Comparison of ENCODE assay signal across 8 cellular contexts in genomic region chr17:47840742-47841487, GRCh38. TPM values are rescaled to one million over a fixed set of nuclear protein-coding genes. Genes with fewer than 3 reads are reported as not detected.
DNase-seq lines count a peak whose midpoint lies in the region; ATAC-seq, FAIRE-seq and TF ChIP-seq lines count a peak whose summit lies in the region.

Gene SCRN2, minus strand, starts transcription at chr17:47841273. Its CDS starts 430 bp downstream, at chr17:47840843.

- H3K4me3 ChIP-seq in GM08714 (ENCODE audit: low read length) (peak within 1 kb of the TSS; percentile 70), adrenal gland (peak within 1 kb of the TSS; percentile 28 to 78 (median 58)), left ventricle myocardium inferior (peak within 1 kb of the TSS; percentile 87), psoas muscle (peak within 1 kb of the TSS; percentile 77)

- peaks cover 9 to 13% of the 10 kb centered on the region in 2 donors for H3K4me1 ChIP-seq in adrenal gland (replicated peaks in 1 of 2)
- H3K4me1 ChIP-seq in left ventricle myocardium inferior: peaks cover 40% of the 10 kb centered on the region
- peaks cover 13% of the 10 kb centered on the region for H3K4me1 ChIP-seq in psoas muscle

- DNase-seq in NCI-H128 (lab: John Stamatoyannopoulos, UW; ENCODE audit: unreplicated experiment) (peak; percentile 65), T-helper 1 cell (peak; percentile 66 to 88 (median 75)), adrenal gland (peak; percentile 86 to 96 (median 90)), left ventricle myocardium inferior (peak; percentile 90), psoas muscle (peak; percentile 89 to 96), urothelium cell line (ENCODE audit: low spot score) (peak; percentile 93)

- H3K27ac ChIP-seq in adrenal gland (peak within 1 kb of the TSS in 2 of 5 donors; percentile 27 to 70), left ventricle myocardium inferior (replicated peaks) (peak within 1 kb of the TSS; percentile 81), psoas muscle (peak within 1 kb of the TSS; percentile 65)

- intact Hi-C loops in adrenal gland (cut with DNase I) (loop anchor here (2.0 to 5.0 kb wide), 2 partner anchors 50 to 126 kb away; no protein-coding TSS in a partner anchor), left ventricle myocardium inferior (cut with micrococcal nuclease) (loop anchor here (2.0 to 10.0 kb wide), 2 partner anchors 50 to 134 kb away; partner anchors contain the start of gene CDK5RAP3), psoas muscle (cut with DNase I) (loop anchor here (1.0 to 10.0 kb wide), 5 partner anchors 49 to 294 kb away; no protein-coding TSS in a partner anchor)

- WGBS in adrenal gland, 4 donors: 0 to 2% (median 1%) methylated on average over 17 to 55 of the region's 55 CpGs
- 0% methylated on average over 44 to 55 of the region's 55 CpGs for WGBS in psoas muscle, 3 donors

- peak; percentile 35 for FAIRE-seq in urothelium cell line (lab: Jason Lieb, UNC)

- H3K36me3 ChIP-seq in adrenal gland (replicated peaks in 1 of 2) (peaks cover 0 to 18% of the 10 kb centered on the region in 2 donors), left ventricle myocardium inferior (peaks cover 27% of the 10 kb centered on the region), psoas muscle (ENCODE audit: insufficient read depth in 1 of 2, low read depth in 1 of 2) (peaks cover 0 to 29% of the 10 kb centered on the region in 2 donors)

- TF ChIP-seq CTCF in adrenal gland (IDR thresholded peaks at IDR 0.05): peak; percentile 88 to 99 (median 97)
- peak; percentile 99 for TF ChIP-seq CTCF in left ventricle myocardium inferior (IDR thresholded peaks at IDR 0.05; ENCODE audit: borderline replicate concordance)
- TF ChIP-seq CTCF in psoas muscle (IDR thresholded peaks at IDR 0.05): peak; percentile 96

- no peaks in the 10 kb centered on the region for H3K9me3 ChIP-seq in adrenal gland (replicated peaks in 1 of 3)
- no peaks in the 10 kb centered on the region for H3K9me3 ChIP-seq in left ventricle myocardium inferior (replicated peaks)
- no peaks in the 10 kb centered on the region for H3K9me3 ChIP-seq in psoas muscle

- H3K27me3 ChIP-seq in adrenal gland (no peaks in the 10 kb centered on the region), left ventricle myocardium inferior (ENCODE audit: low read depth) (peaks cover 24% of the 10 kb centered on the region), psoas muscle (ENCODE audit: insufficient read depth in 3 of 3, low read length in 2 of 3) (peaks cover 0 to 7% (median 0%) of the 10 kb centered on the region in 3 donors)

- peak; percentile 76 for ATAC-seq in HG02571 (IDR thresholded peaks at IDR 0.05; ENCODE audit: unreplicated experiment)
- peak; percentile 96 to 99 (median 98) for ATAC-seq in psoas muscle

- no peak for TF ChIP-seq POLR2A in adrenal gland (IDR thresholded peaks at IDR 0.05)

RNA-seq across cellular contexts. Expression of gene SCRN2, which starts in this region (rescaled TPM):
- total RNA-seq in adrenal gland (10 to 100 TPM; 18.3 to 53.7 (median 40.5) TPM), left ventricle myocardium inferior (27.1 TPM), psoas muscle (10 to 100 TPM; 12.2 to 33.5 (median 19.5) TPM)
- polyA plus RNA-seq in adrenal gland (100 to 1,000 TPM in 2 of 3 donors, 1 to 10 TPM in 1; 6.3 to 136 (median 121) TPM), psoas muscle (10 to 100 TPM; 10.7 to 18.8 (median 15.1) TPM)
